Comparison of ENCODE assay signal across 20 cellular contexts in genomic region chr20:5807431-5807830, GRCh38.
"Had no signal": no experiment of that assay in that cellular context is flagged by ENCODE, and none has a peak within 500 bp of the region (broad histone marks: within the 10 kb centered on the region; RNA-seq: fewer than 3 reads in every experiment).

No MANE protein-coding gene starts in this region.

- H3K36me3 ChIP-seq: neutrophil, pancreas, tibial artery had no signal

- H3K4me1 ChIP-seq: tibial artery had no signal

- FAIRE-seq: pancreas had no signal

- H3K27me3 ChIP-seq: neutrophil, pancreas, tibial artery had no signal

- H3K9me3 ChIP-seq: neutrophil, pancreas, psoas muscle, tibial artery had no signal

- H3K4me3 ChIP-seq: pancreas, psoas muscle, tibial artery had no signal

- DNase-seq: activated CD4-positive, alpha-beta T cell treated with anti-CD3 and anti-CD28 coated beads, Interleukin-2, amount 10 ng/mL, durations not matched to agents 24 days and 14 days; activated CD8-positive, alpha-beta memory T cell treated with anti-CD3 and anti-CD28 coated beads, Interleukin-2, amount 50 U/mL, for 4 hours; activated naive CD4-positive, alpha-beta T cell treated with anti-CD3 and anti-CD28 coated beads for 36 hours; activated T-cell treated with anti-CD3 and anti-CD28 coated beads, Interleukin-2, amount 50 U/mL, for 24 hours; effector CD8-positive, alpha-beta T cell; erythroblast; foreskin fibroblast; left ventricle myocardium superior; mammary epithelial cell; midbrain; pancreas; psoas muscle; right cardiac atrium; stimulated activated CD4-positive, alpha-beta T cell treated with anti-CD3 and anti-CD28 coated beads, Interleukin-12 subunit alpha, Interleukin-12 subunit beta, amount 100 ng/mL, for 4 hours; stimulated activated CD4-positive, alpha-beta T cell treated with anti-CD3 and anti-CD28 coated beads, Interleukin-4, amount 100 ng/mL, for 4 hours; stimulated activated naive CD8-positive, alpha-beta T cell treated with anti-CD3 and anti-CD28 coated beads, Interleukin-15, amount 100 ng/mL, for 72 hours; SW 1271; T-helper 17 cell; tibial artery had no signal

- H3K27ac ChIP-seq: neutrophil, pancreas, psoas muscle, tibial artery had no signal

- ATAC-seq: pancreas; psoas muscle; stimulated activated naive CD8-positive, alpha-beta T cell treated with anti-CD3 and anti-CD28 coated beads, Interleukin-15, amount 100 ng/mL, for 72 hours; T-helper 17 cell had no signal
